Comparison of ENCODE assay signal across 14 cellular contexts in the genomic region with DNA sequence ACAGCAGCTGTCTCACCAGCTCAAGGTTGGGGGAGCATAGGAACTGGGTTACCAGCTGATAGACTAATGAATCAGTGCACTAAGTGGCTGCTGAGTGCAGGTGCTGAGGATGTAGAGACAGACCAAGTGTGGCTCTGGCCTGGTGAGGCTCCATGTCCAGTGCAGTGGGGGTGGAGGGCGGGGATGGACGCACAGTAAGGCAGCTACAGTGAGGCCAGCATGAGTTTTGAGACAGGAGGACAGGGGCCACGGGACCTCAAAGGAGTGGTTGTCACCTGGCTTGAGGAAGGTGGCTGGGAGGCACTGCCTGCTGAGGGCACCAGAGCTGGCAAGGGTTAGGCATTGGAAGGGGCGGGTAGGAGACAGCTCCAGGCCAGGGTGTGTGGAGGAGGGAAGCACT. TPM values are rescaled to one million over a fixed set of nuclear protein-coding genes. Genes with fewer than 3 reads are reported as not detected.
DNase-seq lines count a peak whose midpoint lies in the region; ATAC-seq and TF ChIP-seq lines count a peak whose summit lies in the region.
"Had no signal": no experiment of that assay in that cellular context is flagged by ENCODE, and none has a peak within 500 bp of the region (broad histone marks: within the 10 kb centered on the region; RNA-seq: fewer than 3 reads in every experiment).

No MANE protein-coding gene starts in this region.

- peak overlapping the region; percentile 90 for H3K27ac Mint-ChIP-seq in activated B cell treated with CpG ODN at 0.5 μM for 24 hours

- H3K27ac ChIP-seq in heart right ventricle: peak overlapping the region in 7 of 10 donors; percentile 25 to 89 (median 36)
- H3K27ac ChIP-seq in suprapubic skin: peak overlapping the region; percentile 66

- no peak for TF ChIP-seq POLR2A in suprapubic skin (IDR thresholded peaks at IDR 0.05)

- peaks cover 0 to 3% (median 0%) of the 10 kb centered on the region in 11 donors for H3K9me3 ChIP-seq in heart right ventricle
- no peaks in the 10 kb centered on the region for H3K9me3 ChIP-seq in suprapubic skin
- H3K9me3 ChIP-seq: ascending aorta, BE2C had no signal

- H3K4me1 Mint-ChIP-seq in activated B cell treated with CpG ODN at 0.5 μM for 24 hours: peaks cover 46% of the 10 kb centered on the region

- H3K36me3 ChIP-seq in heart right ventricle (peaks cover 0 to 19% (median 0%) of the 10 kb centered on the region in 9 donors), suprapubic skin (peaks cover 10% of the 10 kb centered on the region)
- H3K36me3 ChIP-seq: BE2C had no signal

- H3K4me3 ChIP-seq in heart right ventricle (no peak overlapping the region), suprapubic skin (no peak overlapping the region)
- H3K4me3 ChIP-seq: ascending aorta, K562 had no signal

- peaks cover 17 to 72% (median 41%) of the 10 kb centered on the region in 9 donors for H3K4me1 ChIP-seq in heart right ventricle
- H3K4me1 ChIP-seq in suprapubic skin: peaks cover 70% of the 10 kb centered on the region

- CTCF ChIA-PET in activated B cell treated with CpG ODN at 0.5 μM for 24 hours (lab: Charles Lee): interaction anchor here (0.6 to 1.4 kb wide), 2 partner anchors 15 to 16 kb away, joined by 3 to 7 read pairs; no protein-coding TSS in a partner anchor

- no peak for TF ChIP-seq EP300 in suprapubic skin (IDR thresholded peaks at IDR 0.05)

- no peak for ATAC-seq in heart right ventricle
- no peak for ATAC-seq in activated B cell treated with CpG ODN at 0.5 μM for 24 hours (ENCODE audit: low read depth)
- peak; percentile 51 for ATAC-seq in left lobe of liver
- ATAC-seq: K562 had no signal

- H3K9me3 Mint-ChIP-seq in activated B cell treated with CpG ODN at 0.5 μM for 24 hours: no peaks in the 10 kb centered on the region

- intact Hi-C loops in heart right ventricle (cut with DNase I): no loop called here
- intact Hi-C loops in cardiac septum (cut with DNase I): no loop called here
- intact Hi-C loops in activated B cell treated with CpG ODN at 0.5 μM for 24 hours (cut with micrococcal nuclease): no loop called here

- no peak overlapping the region for H3K4me3 Mint-ChIP-seq in activated B cell treated with CpG ODN at 0.5 μM for 24 hours

- H3K27me3 ChIP-seq in heart right ventricle: no peaks in the 10 kb centered on the region
- no peaks in the 10 kb centered on the region for H3K27me3 ChIP-seq in suprapubic skin
- H3K27me3 ChIP-seq: ascending aorta, BE2C had no signal

- H3K27me3 Mint-ChIP-seq in activated B cell treated with CpG ODN at 0.5 μM for 24 hours: no peaks in the 10 kb centered on the region

- TF ChIP-seq CTCF in heart right ventricle (IDR thresholded peaks at IDR 0.05) (no peak), activated B cell treated with CpG ODN at 0.5 μM for 24 hours (IDR thresholded peaks at IDR 0.05) (no peak), suprapubic skin (IDR thresholded peaks at IDR 0.05) (no peak)

- POLR2A ChIA-PET in activated B cell treated with CpG ODN at 0.5 μM for 24 hours (lab: Charles Lee): interaction anchor here (0.6 to 1.9 kb wide), 6 partner anchors 11 to 55 kb away, joined by 3 to 9 read pairs (median 4); partner anchors contain the start of gene GLRX5

- H3K36me3 Mint-ChIP-seq in activated B cell treated with CpG ODN at 0.5 μM for 24 hours (ENCODE audit: low read depth): peaks cover 48% of the 10 kb centered on the region

- WGBS in heart right ventricle, 2 donors: 85 to 91% methylated on average over 4 of the region's 4 CpGs
- 81% methylated on average over 4 of the region's 4 CpGs for WGBS in suprapubic skin

- DNase-seq in heart right ventricle (no peak), cardiac septum (ENCODE audit: low spot score) (no peak), activated B cell treated with CpG ODN at 0.5 μM for 24 hours (no peak), left lobe of liver (ENCODE audit: low spot score) (no peak), suprapubic skin (ENCODE audit: low spot score in 2 of 2) (no peak), DMS153 (lab: John Stamatoyannopoulos, UW) (no peak), NK-92 (lab: John Stamatoyannopoulos, UW; ENCODE audit: unreplicated experiment) (no peak), midbrain (lab: John Stamatoyannopoulos, UW) (no peak)
- DNase-seq: BE2C, mesendoderm, NCI-H1436 treated with DMSO at 0.1 percent for 48 hours, RPMI8226 had no signal

RNA-seq across cellular contexts. Expression of gene SYNE3, which starts 37.0 kb away (rescaled TPM):
- total RNA-seq in heart right ventricle (10 to 100 TPM in 5 of 10 donors, 1 to 10 TPM in 5; 4.8 to 15.4 (median 10.4) TPM), cardiac septum (12.4 TPM), activated B cell treated with CpG ODN at 0.5 μM for 24 hours (95.6 and 104 TPM in 2 replicates), left lobe of liver (13.6 TPM), suprapubic skin (10 to 100 TPM in 2 of 4 donors, 1 to 10 TPM in 2; 9.1 to 21.4 (median 12.8) TPM)
- 1 to 10 TPM; 1.5 to 5.3 TPM for polyA plus RNA-seq in heart right ventricle

RNA-seq across cellular contexts. Expression of gene GLRX5, which starts 55.4 kb away (rescaled TPM):
- 100 to 1,000 TPM in 2 of 10 donors, 10 to 100 TPM in 8; 69.9 to 121 (median 91.8) TPM for total RNA-seq in heart right ventricle
- 10 to 100 TPM; 49.8 to 66.6 TPM for polyA plus RNA-seq in heart right ventricle
- 61.8 TPM for total RNA-seq in cardiac septum
- total RNA-seq in activated B cell treated with CpG ODN at 0.5 μM for 24 hours: 20.5 and 22.4 TPM in 2 replicates
- 31.4 TPM for total RNA-seq in left lobe of liver
- total RNA-seq in suprapubic skin: 10 to 100 TPM; 19.8 to 42.1 (median 33.7) TPM
